Comparison of ENCODE assay signal across 9 cellular contexts in genomic region chr14:68593806-68594536, GRCh38.
DNase-seq lines count a peak whose midpoint lies in the region; ATAC-seq and TF ChIP-seq lines count a peak whose summit lies in the region.
"Had no signal": no experiment of that assay in that cellular context is flagged by ENCODE, and none has a peak within 500 bp of the region (broad histone marks: within the 10 kb centered on the region; RNA-seq: fewer than 3 reads in every experiment).

No MANE protein-coding gene starts in this region.

- TF ChIP-seq CTCF in vagina (IDR thresholded peaks at IDR 0.05): no peak

- peak overlapping the region; percentile 90 for H3K27ac ChIP-seq in vagina

- no peaks in the 10 kb centered on the region for H3K9me3 Mint-ChIP-seq in activated naive CD4-positive, alpha-beta T cell treated with anti-CD3 and anti-CD28 coated beads for 36 hours
- H3K9me3 Mint-ChIP-seq: activated naive CD4-positive, alpha-beta T cell treated with anti-CD3 and anti-CD28 coated beads, Interleukin-2, amount 50 U/mL, for 24 hours had no signal

- no peak overlapping the region for H3K4me3 Mint-ChIP-seq in activated naive CD4-positive, alpha-beta T cell treated with anti-CD3 and anti-CD28 coated beads for 36 hours
- H3K4me3 Mint-ChIP-seq: activated naive CD4-positive, alpha-beta T cell treated with anti-CD3 and anti-CD28 coated beads, Interleukin-2, amount 50 U/mL, for 24 hours had no signal

- H3K9me3 ChIP-seq in vagina: no peaks in the 10 kb centered on the region

- no peaks in the 10 kb centered on the region for H3K27me3 ChIP-seq in vagina

- intact Hi-C loops in activated naive CD4-positive, alpha-beta T cell treated with anti-CD3 and anti-CD28 coated beads for 36 hours (cut with micrococcal nuclease): no loop called here
- intact Hi-C loops in vagina (cut with DNase I): no loop called here

- no peak overlapping the region for H3K4me3 ChIP-seq in vagina

- peaks cover 16% of the 10 kb centered on the region for H3K4me1 Mint-ChIP-seq in activated naive CD4-positive, alpha-beta T cell treated with anti-CD3 and anti-CD28 coated beads for 36 hours (ENCODE audit: low read depth)

- peaks cover 83% of the 10 kb centered on the region for H3K4me1 ChIP-seq in vagina

- peak overlapping the region; percentile 22 for H3K27ac Mint-ChIP-seq in activated naive CD4-positive, alpha-beta T cell treated with anti-CD3 and anti-CD28 coated beads for 36 hours

- no peaks in the 10 kb centered on the region for H3K36me3 Mint-ChIP-seq in activated naive CD4-positive, alpha-beta T cell treated with anti-CD3 and anti-CD28 coated beads for 36 hours (ENCODE audit: low read depth)
- H3K36me3 Mint-ChIP-seq: activated naive CD4-positive, alpha-beta T cell treated with anti-CD3 and anti-CD28 coated beads, Interleukin-2, amount 50 U/mL, for 24 hours had no signal

- ATAC-seq in HG02623 (IDR thresholded peaks at IDR 0.05; ENCODE audit: unreplicated experiment) (no peak), HG02763 (IDR thresholded peaks at IDR 0.05; ENCODE audit: unreplicated experiment) (no peak)

- no peaks in the 10 kb centered on the region for H3K27me3 Mint-ChIP-seq in activated naive CD4-positive, alpha-beta T cell treated with anti-CD3 and anti-CD28 coated beads for 36 hours (ENCODE audit: low read depth)
- H3K27me3 Mint-ChIP-seq: activated naive CD4-positive, alpha-beta T cell treated with anti-CD3 and anti-CD28 coated beads, Interleukin-2, amount 50 U/mL, for 24 hours had no signal

- CTCF ChIA-PET in activated naive CD4-positive, alpha-beta T cell treated with anti-CD3 and anti-CD28 coated beads for 36 hours (lab: Charles Lee): no interaction called here

- no peak for TF ChIP-seq POLR2A in vagina (IDR thresholded peaks at IDR 0.05)

- H3K36me3 ChIP-seq in vagina: no peaks in the 10 kb centered on the region

- DNase-seq in activated naive CD4-positive, alpha-beta T cell treated with anti-CD3 and anti-CD28 coated beads for 36 hours: peak; percentile 11
- no peak for DNase-seq in activated naive CD4-positive, alpha-beta T cell (lab: John Stamatoyannopoulos, UW)
- DNase-seq in T1000 (lab: John Stamatoyannopoulos, UW) (peak; percentile 27), islet precursor cell (peak; percentile 97), vagina (ENCODE audit: extremely low spot score in 2 of 2) (no peak)
- no peak for DNase-seq in effector CD8-positive, alpha-beta T cell (lab: John Stamatoyannopoulos, UW)

Comparison
In these comparisons a context has a peak if more than half of its experiments do, and no peak if none do; other contexts are left out.
1. DNase-seq: peak in activated naive CD4-positive, alpha-beta T cell treated with anti-CD3 and anti-CD28 coated beads for 36 hours (single experiment), T1000 (single experiment) and islet precursor cell (single experiment); none in activated naive CD4-positive, alpha-beta T cell (0 of 4), vagina (0 of 2) and effector CD8-positive, alpha-beta T cell (single experiment).